Comparison of ENCODE assay signal across 1 cellular context in genomic region chr9:86072393-86073016, GRCh38.
TF ChIP-seq lines count a peak whose summit lies in the region.

No MANE protein-coding gene starts in this region.

TF ChIP-seq in SK-N-SH treated with all-trans-retinoic acid at 6 μM for 48 hours, 23 proteins besides CTCF, POLR2A, EP300 and RAD21 (continued from another document):
- TF ChIP-seq, protein P1, sequence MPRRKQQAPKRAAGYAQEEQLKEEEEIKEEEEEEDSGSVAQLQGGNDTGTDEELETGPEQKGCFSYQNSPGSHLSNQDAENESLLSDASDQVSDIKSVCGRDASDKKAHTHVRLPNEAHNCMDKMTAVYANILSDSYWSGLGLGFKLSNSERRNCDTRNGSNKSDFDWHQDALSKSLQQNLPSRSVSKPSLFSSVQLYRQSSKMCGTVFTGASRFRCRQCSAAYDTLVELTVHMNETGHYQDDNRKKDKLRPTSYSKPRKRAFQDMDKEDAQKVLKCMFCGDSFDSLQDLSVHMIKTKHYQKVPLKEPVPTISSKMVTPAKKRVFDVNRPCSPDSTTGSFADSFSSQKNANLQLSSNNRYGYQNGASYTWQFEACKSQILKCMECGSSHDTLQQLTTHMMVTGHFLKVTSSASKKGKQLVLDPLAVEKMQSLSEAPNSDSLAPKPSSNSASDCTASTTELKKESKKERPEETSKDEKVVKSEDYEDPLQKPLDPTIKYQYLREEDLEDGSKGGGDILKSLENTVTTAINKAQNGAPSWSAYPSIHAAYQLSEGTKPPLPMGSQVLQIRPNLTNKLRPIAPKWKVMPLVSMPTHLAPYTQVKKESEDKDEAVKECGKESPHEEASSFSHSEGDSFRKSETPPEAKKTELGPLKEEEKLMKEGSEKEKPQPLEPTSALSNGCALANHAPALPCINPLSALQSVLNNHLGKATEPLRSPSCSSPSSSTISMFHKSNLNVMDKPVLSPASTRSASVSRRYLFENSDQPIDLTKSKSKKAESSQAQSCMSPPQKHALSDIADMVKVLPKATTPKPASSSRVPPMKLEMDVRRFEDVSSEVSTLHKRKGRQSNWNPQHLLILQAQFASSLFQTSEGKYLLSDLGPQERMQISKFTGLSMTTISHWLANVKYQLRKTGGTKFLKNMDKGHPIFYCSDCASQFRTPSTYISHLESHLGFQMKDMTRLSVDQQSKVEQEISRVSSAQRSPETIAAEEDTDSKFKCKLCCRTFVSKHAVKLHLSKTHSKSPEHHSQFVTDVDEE (CRISPR knock-in tag; IDR thresholded peaks at IDR 0.05) = no peak
- TF ChIP-seq BACH2 (CRISPR knock-in tag; IDR thresholded peaks at IDR 0.05; ENCODE audit: borderline replicate concordance) = no peak
- TF ChIP-seq, protein P2, sequence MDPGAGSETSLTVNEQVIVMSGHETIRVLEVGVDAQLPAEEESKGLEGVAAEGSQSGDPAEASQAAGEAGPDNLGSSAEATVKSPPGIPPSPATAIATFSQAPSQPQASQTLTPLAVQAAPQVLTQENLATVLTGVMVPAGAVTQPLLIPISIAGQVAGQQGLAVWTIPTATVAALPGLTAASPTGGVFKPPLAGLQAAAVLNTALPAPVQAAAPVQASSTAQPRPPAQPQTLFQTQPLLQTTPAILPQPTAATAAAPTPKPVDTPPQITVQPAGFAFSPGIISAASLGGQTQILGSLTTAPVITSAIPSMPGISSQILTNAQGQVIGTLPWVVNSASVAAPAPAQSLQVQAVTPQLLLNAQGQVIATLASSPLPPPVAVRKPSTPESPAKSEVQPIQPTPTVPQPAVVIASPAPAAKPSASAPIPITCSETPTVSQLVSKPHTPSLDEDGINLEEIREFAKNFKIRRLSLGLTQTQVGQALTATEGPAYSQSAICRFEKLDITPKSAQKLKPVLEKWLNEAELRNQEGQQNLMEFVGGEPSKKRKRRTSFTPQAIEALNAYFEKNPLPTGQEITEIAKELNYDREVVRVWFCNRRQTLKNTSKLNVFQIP (CRISPR knock-in tag; IDR thresholded peaks at IDR 0.05; ENCODE audit: borderline replicate concordance, low read depth) = no peak
- TF ChIP-seq, protein P3, sequence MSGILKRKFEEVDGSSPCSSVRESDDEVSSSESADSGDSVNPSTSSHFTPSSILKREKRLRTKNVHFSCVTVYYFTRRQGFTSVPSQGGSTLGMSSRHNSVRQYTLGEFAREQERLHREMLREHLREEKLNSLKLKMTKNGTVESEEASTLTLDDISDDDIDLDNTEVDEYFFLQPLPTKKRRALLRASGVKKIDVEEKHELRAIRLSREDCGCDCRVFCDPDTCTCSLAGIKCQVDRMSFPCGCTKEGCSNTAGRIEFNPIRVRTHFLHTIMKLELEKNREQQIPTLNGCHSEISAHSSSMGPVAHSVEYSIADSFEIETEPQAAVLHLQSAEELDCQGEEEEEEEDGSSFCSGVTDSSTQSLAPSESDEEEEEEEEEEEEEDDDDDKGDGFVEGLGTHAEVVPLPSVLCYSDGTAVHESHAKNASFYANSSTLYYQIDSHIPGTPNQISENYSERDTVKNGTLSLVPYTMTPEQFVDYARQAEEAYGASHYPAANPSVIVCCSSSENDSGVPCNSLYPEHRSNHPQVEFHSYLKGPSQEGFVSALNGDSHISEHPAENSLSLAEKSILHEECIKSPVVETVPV (CRISPR knock-in tag; IDR thresholded peaks at IDR 0.05) = no peak
- no peak for TF ChIP-seq CSDC2 (CRISPR knock-in tag; IDR thresholded peaks at IDR 0.05)
- peak; percentile 87 for TF ChIP-seq ZC3H10 (CRISPR knock-in tag; IDR thresholded peaks at IDR 0.05)
- TF ChIP-seq TOX (CRISPR knock-in tag; IDR thresholded peaks at IDR 0.05; ENCODE audit: borderline replicate concordance) = no peak
- peak; percentile 25; the same call in 1 of the 2 replicates for TF ChIP-seq ZNF8 (CRISPR knock-in tag; IDR thresholded peaks at IDR 0.05)
- TF ChIP-seq RARB (CRISPR knock-in tag; IDR thresholded peaks at IDR 0.05) = no peak
- no peak for TF ChIP-seq SNAI2 (CRISPR knock-in tag; IDR thresholded peaks at IDR 0.05)
- no peak for TF ChIP-seq PPARA (CRISPR knock-in tag; IDR thresholded peaks at IDR 0.05; ENCODE audit: borderline replicate concordance)
- TF ChIP-seq ZFP30 (CRISPR knock-in tag; IDR thresholded peaks at IDR 0.05) = no peak
